ENCODE assay signal across 22 cellular contexts in the genomic region with DNA sequence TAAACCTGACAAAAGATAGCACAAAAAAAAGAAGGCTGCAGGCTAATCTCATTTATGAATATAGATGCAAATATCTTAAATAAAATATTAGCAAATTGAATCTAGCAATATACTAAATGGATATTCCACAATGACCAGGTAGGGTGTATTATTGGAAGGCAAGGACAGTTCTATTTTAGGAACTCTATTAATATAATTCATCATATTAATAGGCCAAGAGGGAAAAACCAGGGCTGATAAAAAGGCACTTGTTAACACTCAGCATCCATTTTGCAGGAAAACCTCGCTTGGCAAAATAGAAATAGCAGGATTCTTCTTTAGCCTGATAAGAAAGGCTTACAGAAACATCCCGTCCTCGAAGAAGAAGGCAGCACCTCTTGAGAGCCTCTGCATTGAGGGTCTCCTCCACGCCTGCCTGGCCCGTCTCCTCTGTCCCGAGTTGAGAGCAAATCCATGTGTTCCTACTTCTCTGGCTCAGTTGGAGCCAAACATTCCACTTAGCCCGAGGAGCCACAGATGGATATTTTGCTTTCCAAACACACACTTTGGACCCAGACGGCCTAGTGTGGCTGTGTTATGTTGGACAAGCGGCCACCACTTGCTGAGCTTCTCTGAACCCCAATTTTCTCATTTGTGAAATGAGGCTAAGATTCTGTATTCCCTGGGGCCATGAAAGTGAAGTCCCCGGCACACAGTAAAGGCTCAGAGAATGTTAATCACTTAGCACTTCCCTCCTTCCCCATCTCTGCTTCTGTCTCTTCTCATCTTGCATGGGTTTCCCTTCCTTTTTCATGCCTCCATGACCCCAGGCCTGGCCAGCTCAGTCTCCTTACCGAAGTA.
DNase-seq lines count a peak whose midpoint lies in the region; ATAC-seq and TF ChIP-seq lines count a peak whose summit lies in the region.
"Had no signal": no experiment of that assay in that cellular context is flagged by ENCODE, and none has a peak within 500 bp of the region (broad histone marks: within the 10 kb centered on the region; RNA-seq: fewer than 3 reads in every experiment).

No MANE protein-coding gene starts in this region.

- TF ChIP-seq EP300 in esophagus muscularis mucosa (IDR thresholded peaks at IDR 0.05), result no peak

- TF ChIP-seq CTCF in esophagus muscularis mucosa (IDR thresholded peaks at IDR 0.05), result no peak
- TF ChIP-seq CTCF in right lobe of liver (IDR thresholded peaks at IDR 0.05), result no peak
- TF ChIP-seq CTCF in vagina (IDR thresholded peaks at IDR 0.05), result no peak

- peaks cover 0 to 4% (median 0%) of the 10 kb centered on the region in 4 donors for H3K9me3 ChIP-seq in esophagus muscularis mucosa
- H3K9me3 ChIP-seq in right lobe of liver, result no peaks in the 10 kb centered on the region
- H3K9me3 ChIP-seq in vagina, result no peaks in the 10 kb centered on the region
- H3K9me3 ChIP-seq: adrenal gland, thyroid gland had no signal

- TF ChIP-seq POLR2A in esophagus muscularis mucosa (IDR thresholded peaks at IDR 0.05; ENCODE audit: low read depth) (no peak), right lobe of liver (IDR thresholded peaks at IDR 0.05) (no peak), vagina (IDR thresholded peaks at IDR 0.05) (no peak)

- H3K27ac ChIP-seq in esophagus muscularis mucosa (replicated peaks in 1 of 4) (no peak overlapping the region), right lobe of liver (no peak overlapping the region), vagina (no peak overlapping the region)
- H3K27ac ChIP-seq: adrenal gland, brain microvascular endothelial cell, skin epidermis, thyroid gland had no signal

- intact Hi-C loops in esophagus muscularis mucosa (cut with DNase I), result no loop called here
- intact Hi-C loops in right lobe of liver (cut with DNase I), result no loop called here
- intact Hi-C loops in vagina (cut with DNase I), result no loop called here

- H3K36me3 ChIP-seq in esophagus muscularis mucosa, result no peaks in the 10 kb centered on the region
- no peaks in the 10 kb centered on the region for H3K36me3 ChIP-seq in right lobe of liver
- H3K36me3 ChIP-seq in vagina, result no peaks in the 10 kb centered on the region
- H3K36me3 ChIP-seq: adrenal gland, brain microvascular endothelial cell, thyroid gland had no signal

- H3K4me3 ChIP-seq in esophagus muscularis mucosa (no peak overlapping the region), right lobe of liver (no peak overlapping the region), vagina (no peak overlapping the region)
- H3K4me3 ChIP-seq: adrenal gland, skin epidermis, thyroid gland had no signal

- WGBS in esophagus muscularis mucosa, result 50% methylated on average over 11 of the region's 11 CpGs
- 68% methylated on average over 5 of the region's 11 CpGs for WGBS in right lobe of liver (ENCODE audit: insufficient coverage, low coverage, low lambda C conversion rate, missing lambda C conversion rate)

- peak; percentile 63 to 85 (median 82) for ATAC-seq in right lobe of liver
- ATAC-seq: T-helper 17 cell had no signal

- DNase-seq in activated effector memory CD4-positive, alpha-beta T cell treated with anti-CD3 and anti-CD28 coated beads, Interleukin-2, amount 50 U/mL, for 16 hours, result peak; percentile 24
- no peak for DNase-seq in activated effector memory CD4-positive, alpha-beta T cell treated with Interleukin-2 at 50 U/mL for 16 hours
- DNase-seq in esophagus muscularis mucosa (ENCODE audit: extremely low spot score), result peak; percentile 86
- peak in 1 of 3 donors; percentile 44 for DNase-seq in right lobe of liver
- DNase-seq in vagina (ENCODE audit: extremely low spot score in 2 of 2), result peak; percentile 70
- no peak for DNase-seq in NCI-H128 (lab: John Stamatoyannopoulos, UW; ENCODE audit: unreplicated experiment)
- DNase-seq in NCI-H1417 treated with DMSO at 0.1 percent for 48 hours (lab: John Stamatoyannopoulos, UW), result no peak
- DNase-seq in hypothalamus (lab: John Stamatoyannopoulos, UW), result no peak
- DNase-seq: activated CD4-positive, alpha-beta T cell treated with anti-CD3 and anti-CD28 coated beads for 4 hours; activated naive CD4-positive, alpha-beta T cell; brain microvascular endothelial cell; DND-41; GOT3; NCI-H1436; NCI-H510A treated with DMSO at 0.1 percent for 48 hours; NK-92 treated with Interleukin-12 subunit alpha and Interleukin-12 subunit beta, amount 100 ng/mL, for 24 hours; stimulated activated CD4-positive, alpha-beta T cell treated with anti-CD3 and anti-CD28 coated beads, Interleukin-2, amount 100 ng/mL, for 24 hours; stimulated activated naive CD4-positive, alpha-beta T cell; T-helper 17 cell; thyroid gland had no signal

- H3K27me3 ChIP-seq in esophagus muscularis mucosa (no peaks in the 10 kb centered on the region), right lobe of liver (no peaks in the 10 kb centered on the region), vagina (no peaks in the 10 kb centered on the region)
- H3K27me3 ChIP-seq: adrenal gland, thyroid gland had no signal

- H3K4me1 ChIP-seq in esophagus muscularis mucosa (peaks cover 3 to 10% (median 7%) of the 10 kb centered on the region in 4 donors), right lobe of liver (peaks cover 0 to 8% (median 3%) of the 10 kb centered on the region in 4 donors), vagina (peaks cover 13% of the 10 kb centered on the region)
- H3K4me1 ChIP-seq: adrenal gland, thyroid gland had no signal

Comparison
In these comparisons a context has a peak if more than half of its experiments do, and no peak if none do; other contexts are left out.
1. DNase-seq: peak in activated effector memory CD4-positive, alpha-beta T cell treated with anti-CD3 and anti-CD28 coated beads, Interleukin-2, amount 50 U/mL, for 16 hours (single experiment), esophagus muscularis mucosa (single experiment) and vagina (2 of 2); none in activated effector memory CD4-positive, alpha-beta T cell treated with Interleukin-2 at 50 U/mL for 16 hours (single experiment), NCI-H128 (single experiment), NCI-H1417 treated with DMSO at 0.1 percent for 48 hours (single experiment) and hypothalamus (0 of 51).